ENCODE assay signal across 1 cellular context in the genomic region with DNA sequence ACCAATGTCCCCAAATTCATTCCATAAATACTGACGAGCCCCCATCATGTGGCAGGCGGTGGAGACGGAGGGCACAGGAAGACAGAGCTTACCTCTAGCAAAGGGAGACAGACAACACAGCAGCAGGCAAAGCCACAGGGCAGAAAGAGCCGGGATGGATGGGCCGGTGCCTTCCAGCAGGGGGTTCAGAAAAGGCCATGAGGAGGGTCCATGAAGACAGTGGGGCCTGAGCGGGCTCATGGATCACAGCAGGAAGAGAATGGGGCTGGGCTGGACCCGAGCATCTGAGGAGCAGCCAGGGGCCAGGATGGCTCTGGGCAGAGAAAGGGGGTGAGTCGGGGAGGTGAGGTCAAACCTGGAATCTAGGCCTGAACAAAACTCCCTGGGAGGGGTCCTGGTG.
TF ChIP-seq lines count a peak whose summit lies in the region.

No MANE protein-coding gene starts in this region.

TF ChIP-seq in GM12878, 131 proteins besides CTCF, POLR2A, EP300 and RAD21:
- TF ChIP-seq TCF12 (IDR thresholded peaks at IDR 0.05; ENCODE audit: low read depth, low read length) (no peak), YBX1 (IDR thresholded peaks at IDR 0.05) (no peak), HDGF (IDR thresholded peaks at IDR 0.05) (no peak), SP1 (IDR thresholded peaks at IDR 0.05; ENCODE audit: low read depth, low read length) (no peak), NR2C1 (IDR thresholded peaks at IDR 0.05) (no peak), ATF3 (IDR thresholded peaks at IDR 0.05; ENCODE audit: borderline replicate concordance, extremely low read depth, low read depth, low read length) (no peak), CBX3 (IDR thresholded peaks at IDR 0.05; ENCODE audit: borderline replicate concordance, low read depth) (no peak), SMAD1 (IDR thresholded peaks at IDR 0.05; ENCODE audit: low read depth, partially characterized antibody) (no peak), SMAD5 (IDR thresholded peaks at IDR 0.05; ENCODE audit: low read depth) (no peak), IRF5 (IDR thresholded peaks at IDR 0.05; ENCODE audit: borderline replicate concordance) (no peak), RCOR1 (conservative IDR thresholded peaks at IDR 0.05; ENCODE audit: low read depth, low read length) (no peak), PBX3 (IDR thresholded peaks at IDR 0.05; ENCODE audit: insufficient replicate concordance, low read depth, low read length) (no peak), EZH2 (IDR thresholded peaks at IDR 0.05; ENCODE audit: borderline replicate concordance, control insufficient read depth, low read depth, low read length) (no peak)
- TF ChIP-seq, protein P1, sequence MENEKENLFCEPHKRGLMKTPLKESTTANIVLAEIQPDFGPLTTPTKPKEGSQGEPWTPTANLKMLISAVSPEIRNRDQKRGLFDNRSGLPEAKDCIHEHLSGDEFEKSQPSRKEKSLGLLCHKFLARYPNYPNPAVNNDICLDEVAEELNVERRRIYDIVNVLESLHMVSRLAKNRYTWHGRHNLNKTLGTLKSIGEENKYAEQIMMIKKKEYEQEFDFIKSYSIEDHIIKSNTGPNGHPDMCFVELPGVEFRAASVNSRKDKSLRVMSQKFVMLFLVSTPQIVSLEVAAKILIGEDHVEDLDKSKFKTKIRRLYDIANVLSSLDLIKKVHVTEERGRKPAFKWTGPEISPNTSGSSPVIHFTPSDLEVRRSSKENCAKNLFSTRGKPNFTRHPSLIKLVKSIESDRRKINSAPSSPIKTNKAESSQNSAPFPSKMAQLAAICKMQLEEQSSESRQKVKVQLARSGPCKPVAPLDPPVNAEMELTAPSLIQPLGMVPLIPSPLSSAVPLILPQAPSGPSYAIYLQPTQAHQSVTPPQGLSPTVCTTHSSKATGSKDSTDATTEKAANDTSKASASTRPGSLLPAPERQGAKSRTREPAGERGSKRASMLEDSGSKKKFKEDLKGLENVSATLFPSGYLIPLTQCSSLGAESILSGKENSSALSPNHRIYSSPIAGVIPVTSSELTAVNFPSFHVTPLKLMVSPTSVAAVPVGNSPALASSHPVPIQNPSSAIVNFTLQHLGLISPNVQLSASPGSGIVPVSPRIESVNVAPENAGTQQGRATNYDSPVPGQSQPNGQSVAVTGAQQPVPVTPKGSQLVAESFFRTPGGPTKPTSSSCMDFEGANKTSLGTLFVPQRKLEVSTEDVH (IDR thresholded peaks at IDR 0.05; ENCODE audit: low read depth, partially characterized antibody) = no peak
